Comparison of ENCODE assay signal across 20 cellular contexts in genomic region chr2:233778030-233778429, GRCh38. TPM values are rescaled to one million over a fixed set of nuclear protein-coding genes. Genes with fewer than 3 reads are reported as not detected.
DNase-seq lines count a peak whose midpoint lies in the region; ATAC-seq and TF ChIP-seq lines count a peak whose summit lies in the region.
"Had no signal": no experiment of that assay in that cellular context is flagged by ENCODE, and none has a peak within 500 bp of the region (broad histone marks: within the 10 kb centered on the region; RNA-seq: fewer than 3 reads in every experiment).

MROH2A (plus strand) TSS chr2:233778330; CDS start chr2:233779359, 1,029 bp downstream.

- no peak for TF ChIP-seq EP300 in esophagus muscularis mucosa (IDR thresholded peaks at IDR 0.05)

- peak within 1 kb of the TSS; percentile 68 for H3K27ac Mint-ChIP-seq in GM23338
- H3K27ac Mint-ChIP-seq in HFFc6: no peak within 1 kb of the TSS
- H3K27ac Mint-ChIP-seq: CD4-positive, alpha-beta memory T cell; CD4-positive, CD25-positive, alpha-beta regulatory T cell; CD8-positive, alpha-beta memory T cell had no signal

- H3K4me2 ChIP-seq in GM23338 (no peak within 1 kb of the TSS), neuronal stem cell (ENCODE audit: insufficient read depth, low read length, poor library complexity, severe bottlenecking) (no peak within 1 kb of the TSS), mammary epithelial cell (ENCODE audit: insufficient read depth, low read depth, low read length) (no peak within 1 kb of the TSS)
- H3K4me2 ChIP-seq: BLaER1 had no signal

- H3K4me3 Mint-ChIP-seq in GM23338 (no peak within 1 kb of the TSS), HFFc6 (no peak within 1 kb of the TSS)
- H3K4me3 Mint-ChIP-seq: CD14-positive monocyte; CD4-positive, alpha-beta memory T cell; CD4-positive, CD25-positive, alpha-beta regulatory T cell; CD8-positive, alpha-beta memory T cell had no signal

- H3K9me2 ChIP-seq in GM23338 (ENCODE audit: insufficient read depth): 0 out of 2 replicates have a peak, but pooled peaks cover 4% of the 10 kb centered on the region

- H3K27me3 ChIP-seq in GM23338 (ENCODE audit: insufficient read depth) (no peaks in the 10 kb centered on the region), esophagus muscularis mucosa (no peaks in the 10 kb centered on the region), neuronal stem cell (ENCODE audit: control insufficient read depth in 3 of 3, insufficient read depth in 3 of 3, low read depth in 1 of 3, low read length in 3 of 3) (peaks cover 0 to 2% (median 0%) of the 10 kb centered on the region in 3 experiments), mammary epithelial cell (ENCODE audit: insufficient read depth, low read length) (no peaks in the 10 kb centered on the region)
- H3K27me3 ChIP-seq: BE2C, BLaER1 had no signal

- no peak within 1 kb of the TSS for H2BK12ac ChIP-seq in neuronal stem cell (ENCODE audit: low read length)

- no peak for TF ChIP-seq POLR2A in esophagus muscularis mucosa (IDR thresholded peaks at IDR 0.05; ENCODE audit: low read depth)

- no peak for ATAC-seq in GM23338

- H2AFZ ChIP-seq in GM23338 (no peak within 1 kb of the TSS), neuronal stem cell (ENCODE audit: low read length) (no peak within 1 kb of the TSS), mammary epithelial cell (ENCODE audit: low read depth, low read length) (no peak within 1 kb of the TSS)

- no peak within 1 kb of the TSS for H2AK5ac ChIP-seq in neuronal stem cell (ENCODE audit: low read depth, low read length)

- no peak within 1 kb of the TSS for H3K23ac ChIP-seq in neuronal stem cell (ENCODE audit: low read depth, low read length, poor library complexity)

- no peak within 1 kb of the TSS for H2BK5ac ChIP-seq in neuronal stem cell (ENCODE audit: low read length)

- peaks cover 0 to 10% (median 3%) of the 10 kb centered on the region in 4 donors for H3K9me3 ChIP-seq in esophagus muscularis mucosa
- peaks cover 4 to 6% of the 10 kb centered on the region in 2 donors for H3K9me3 ChIP-seq in neuronal stem cell (replicated peaks in 1 of 2; ENCODE audit: control insufficient read depth in 2 of 2, insufficient read depth in 1 of 2, low read depth in 1 of 2, low read length in 2 of 2)
- peaks cover 6% of the 10 kb centered on the region for H3K9me3 ChIP-seq in mammary epithelial cell (replicated peaks; ENCODE audit: insufficient read depth, low read length)
- H3K9me3 ChIP-seq: BE2C had no signal

- no peak within 1 kb of the TSS for H2BK120ac ChIP-seq in neuronal stem cell (ENCODE audit: low read depth, low read length)

- H3K36me3 Mint-ChIP-seq in GM23338 (ENCODE audit: low read depth): peaks cover 4% of the 10 kb centered on the region; the same call in 2 of the 3 replicates
- no peaks in the 10 kb centered on the region for H3K36me3 Mint-ChIP-seq in HFFc6 (ENCODE audit: low read depth)
- H3K36me3 Mint-ChIP-seq: CD14-positive monocyte; CD4-positive, CD25-positive, alpha-beta regulatory T cell had no signal

- H2BK15ac ChIP-seq in neuronal stem cell (ENCODE audit: low read length): no peak within 1 kb of the TSS

- H3F3A ChIP-seq in GM23338 (replicated peaks; ENCODE audit: low read depth): no peaks in the 10 kb centered on the region

- H3K27ac ChIP-seq in GM23338 (ENCODE audit: low read depth) (no peak within 1 kb of the TSS), esophagus muscularis mucosa (replicated peaks in 1 of 4) (no peak within 1 kb of the TSS), neuronal stem cell (replicated peaks; ENCODE audit: low read length) (no peak within 1 kb of the TSS), mammary epithelial cell (ENCODE audit: insufficient read depth, low read depth, low read length) (no peak within 1 kb of the TSS)
- H3K27ac ChIP-seq: BLaER1 had no signal

- H3K79me2 ChIP-seq in GM23338 (replicated peaks; ENCODE audit: insufficient read depth): no peaks in the 10 kb centered on the region
- no peaks in the 10 kb centered on the region for H3K79me2 ChIP-seq in mammary epithelial cell (ENCODE audit: insufficient read depth, low read length)

- H3K9me3 Mint-ChIP-seq in GM23338 (peaks cover 26% of the 10 kb centered on the region), HFFc6 (peaks cover 23% of the 10 kb centered on the region)

- intact Hi-C loops in esophagus muscularis mucosa (cut with DNase I): no loop called here
- intact Hi-C loops in mammary epithelial cell (cut with micrococcal nuclease): no loop called here

- no peak within 1 kb of the TSS for H3K4me3 ChIP-seq in GM23338
- no peak within 1 kb of the TSS for H3K4me3 ChIP-seq in esophagus muscularis mucosa
- no peak within 1 kb of the TSS for H3K4me3 ChIP-seq in neuronal stem cell (ENCODE audit: low read length in 2 of 2)
- no peak within 1 kb of the TSS for H3K4me3 ChIP-seq in mammary epithelial cell (replicated peaks in 1 of 3; ENCODE audit: insufficient read depth in 1 of 3, low read depth in 2 of 3, low read length in 3 of 3)
- H3K4me3 ChIP-seq: BLaER1 had no signal

- 88% methylated on average over 2 of the region's 2 CpGs for WGBS in esophagus muscularis mucosa
- WGBS in neuronal stem cell (ENCODE audit: extremely low coverage in 2 of 2, insufficient read length in 2 of 2, insufficient replicate concordance in 1 of 2), 2 donors: no CpG with 5 or more reads among the region's 2 CpGs
- WGBS in mammary epithelial cell (ENCODE audit: low coverage, missing lambda C conversion rate): 100% methylated on average over 1 of the region's 2 CpGs

- CTCF ChIA-PET in mammary epithelial cell (lab: Charles Lee; ENCODE audit: low non-redundant PET): no interaction called here

- no peak within 1 kb of the TSS for H4K91ac ChIP-seq in neuronal stem cell (ENCODE audit: low read depth, low read length, poor library complexity)

- no peak within 1 kb of the TSS for H3K18ac ChIP-seq in neuronal stem cell (ENCODE audit: low read length)

- H4K8ac ChIP-seq in neuronal stem cell (ENCODE audit: low read depth, low read length): peak within 1 kb of the TSS; percentile 26

- H4K20me1 ChIP-seq in GM23338 (replicated peaks; ENCODE audit: insufficient read depth): no peaks in the 10 kb centered on the region
- H4K20me1 ChIP-seq in mammary epithelial cell (ENCODE audit: insufficient read depth, low read length): no peaks in the 10 kb centered on the region
- H4K20me1 ChIP-seq: BLaER1 had no signal

- no peaks in the 10 kb centered on the region for H3K79me1 ChIP-seq in neuronal stem cell (ENCODE audit: low read depth, low read length)

- H3K27me3 Mint-ChIP-seq in GM23338 (ENCODE audit: insufficient read depth, low read depth, poor library complexity): no peaks in the 10 kb centered on the region
- peaks cover 2% of the 10 kb centered on the region; the same call in 1 of the 2 replicates for H3K27me3 Mint-ChIP-seq in HFFc6 (ENCODE audit: insufficient read depth)

- H3K4me1 ChIP-seq in GM23338 (ENCODE audit: insufficient read depth): no peaks in the 10 kb centered on the region
- no peaks in the 10 kb centered on the region for H3K4me1 ChIP-seq in esophagus muscularis mucosa
- no peaks in the 10 kb centered on the region for H3K4me1 ChIP-seq in neuronal stem cell (ENCODE audit: control insufficient read depth in 2 of 2, insufficient read depth in 1 of 2, low read depth in 1 of 2, low read length in 2 of 2)
- H3K4me1 ChIP-seq in mammary epithelial cell (ENCODE audit: insufficient read depth, low read length): no peaks in the 10 kb centered on the region
- H3K4me1 ChIP-seq: BE2C, BLaER1 had no signal

- BruUV-seq in mammary epithelial cell (replicated peaks; lab: Mats Ljungman, UMichigan): no TSS peak

- dilution Hi-C loops in mammary epithelial cell (cut with HindIII; ENCODE audit: low sequenced_read_pairs): no loop called here

- in situ Hi-C loops in mammary epithelial cell (cut with MboI; ENCODE audit: low sequenced_read_pairs in 2 of 2): no loop called here

- H3K4ac ChIP-seq in neuronal stem cell (ENCODE audit: low read length): no peak within 1 kb of the TSS

- H3K9ac ChIP-seq in neuronal stem cell (ENCODE audit: low read depth, low read length, poor library complexity) (no peak within 1 kb of the TSS), mammary epithelial cell (ENCODE audit: insufficient read depth, low read length) (no peak within 1 kb of the TSS)
- H3K9ac ChIP-seq: BLaER1 had no signal

- DNase-seq in GM23338 (ENCODE audit: low spot score) (no peak), esophagus muscularis mucosa (ENCODE audit: extremely low spot score) (peak; percentile 53), neuronal stem cell (ENCODE audit: low spot score) (no peak), kidney tubule cell (ENCODE audit: low spot score) (no peak), mammary epithelial cell (no peak), HFFc6 (no peak), SKM-1 (lab: John Stamatoyannopoulos, UW; ENCODE audit: unreplicated experiment) (no peak)
- DNase-seq: 8988T; ACHN; BE2C; C1 segment of cervical spinal cord; CD4-positive, alpha-beta memory T cell; CD4-positive, CD25-positive, alpha-beta regulatory T cell; CD8-positive, alpha-beta memory T cell; COR-L47; DMS79 treated with DMSO at 0.1 percent for 48 hours; GF-D8 had no signal

- no peaks in the 10 kb centered on the region for H3K4me1 Mint-ChIP-seq in GM23338
- H3K4me1 Mint-ChIP-seq in HFFc6 (ENCODE audit: low read depth): no peaks in the 10 kb centered on the region
- H3K4me1 Mint-ChIP-seq: CD14-positive monocyte; CD4-positive, CD25-positive, alpha-beta regulatory T cell; CD8-positive, alpha-beta memory T cell had no signal

- H3K36me3 ChIP-seq in GM23338 (ENCODE audit: insufficient read depth) (no peaks in the 10 kb centered on the region), esophagus muscularis mucosa (no peaks in the 10 kb centered on the region), neuronal stem cell (replicated peaks in 1 of 2; ENCODE audit: control insufficient read depth in 2 of 2, insufficient read depth in 2 of 2, low read length in 2 of 2) (no peaks in the 10 kb centered on the region), mammary epithelial cell (ENCODE audit: insufficient read depth, low read length) (no peaks in the 10 kb centered on the region)
- H3K36me3 ChIP-seq: BE2C, BLaER1 had no signal

- no peak for TF ChIP-seq CTCF in GM23338 (conservative IDR thresholded peaks at IDR 0.05; ENCODE audit: low read depth in 2 of 2)
- TF ChIP-seq CTCF in esophagus muscularis mucosa (IDR thresholded peaks at IDR 0.05): no peak
- TF ChIP-seq CTCF in mammary epithelial cell (conservative IDR thresholded peaks at IDR 0.05 in 1 of 2, IDR thresholded peaks at IDR 0.05 in 1 of 2; ENCODE audit: extremely low read depth in 1 of 2, insufficient read depth in 1 of 2, low read depth in 1 of 2, low read length in 2 of 2): no peak
- TF ChIP-seq CTCF in HFFc6 (IDR thresholded peaks at IDR 0.05): no peak

- no peak within 1 kb of the TSS for H3K14ac ChIP-seq in neuronal stem cell (ENCODE audit: low read length)

RNA-seq across cellular contexts. Expression of gene MROH2A, which starts in this region (rescaled TPM):
- total RNA-seq in GM23338 (2014; rRNA removed; shearing (Covaris generic)): not detected in 2 replicates
- polyA plus RNA-seq in GM23338 (2016; fragmentation: Nextera tagmentation; extraction: Ambion mirVana) (not detected in 2 replicates), mammary epithelial cell (0.10 TPM)
- total RNA-seq in esophagus muscularis mucosa (not detected), mammary epithelial cell (under 1 TPM in 1 of 2 donors, not detected in 1; 0.50 TPM)
- not detected for polyA plus RNA-seq in neuronal stem cell (2013, experiment 1 of 2)
- polyA plus RNA-seq in neuronal stem cell (2013, experiment 2 of 2): not detected
- polyA minus RNA-seq in mammary epithelial cell: not detected
- not detected for total RNA-seq in HFFc6 (2021; fragmentation: NEBNext Ultra II Directional; extraction: Animal tissue kit (Norgen Biotek cat#: 25700))
- total RNA-seq: CD4-positive, alpha-beta memory T cell; CD4-positive, CD25-positive, alpha-beta regulatory T cell; CD8-positive, alpha-beta memory T cell had no signal
- polyA plus RNA-seq: AG04450; CD14-positive monocyte; CD4-positive, alpha-beta memory T cell; CD4-positive, CD25-positive, alpha-beta regulatory T cell; CD8-positive, alpha-beta memory T cell had no signal

Comparison
In these comparisons a context has a peak if more than half of its experiments do, and no peak if none do; other contexts are left out.
1. Peak in DNase-seq in esophagus muscularis mucosa; RNA of the gene not detected or under 1 TPM.